Comparison of ENCODE assay signal across 14 cellular contexts in genomic region chr10:6207658-6208057, GRCh38. TPM values are rescaled to one million over a fixed set of nuclear protein-coding genes. Genes with fewer than 3 reads are reported as not detected.
A peak's percentile ranks its signal among the peaks of the same experiment; 100 is the strongest.
DNase-seq lines count a peak whose midpoint lies in the region; ATAC-seq and TF ChIP-seq lines count a peak whose summit lies in the region.
"Had no signal": no experiment of that assay in that cellular context is flagged by ENCODE, and none has a peak within 500 bp of the region (broad histone marks: within the 10 kb centered on the region; RNA-seq: fewer than 3 reads in every experiment).

No MANE protein-coding gene starts in this region.

- BruUV-seq in mammary epithelial cell (replicated peaks; lab: Mats Ljungman, UMichigan): no TSS peak

- peaks cover 18% of the 10 kb centered on the region for H3K36me3 Mint-ChIP-seq in activated CD4-positive, alpha-beta T cell treated with anti-CD3 and anti-CD28 coated beads, Interleukin-2, amount 10 ng/mL, durations not matched to agents 7 days and 5 days (ENCODE audit: low read depth)

- WGBS in mammary epithelial cell (ENCODE audit: low coverage, missing lambda C conversion rate): 86% methylated on average over 4 of the region's 4 CpGs
- WGBS in psoas muscle, 3 donors: 70 to 87% (median 73%) methylated on average over 4 of the region's 4 CpGs

- no peak for TF ChIP-seq CTCF in OCI-LY1 (IDR thresholded peaks at IDR 0.05; ENCODE audit: low read length)
- no peak for TF ChIP-seq CTCF in mammary epithelial cell (conservative IDR thresholded peaks at IDR 0.05 in 1 of 2, IDR thresholded peaks at IDR 0.05 in 1 of 2; ENCODE audit: extremely low read depth in 1 of 2, insufficient read depth in 1 of 2, low read depth in 1 of 2, low read length in 2 of 2)
- TF ChIP-seq CTCF in psoas muscle (IDR thresholded peaks at IDR 0.05): no peak

- H3K27me3 Mint-ChIP-seq in activated CD4-positive, alpha-beta T cell treated with anti-CD3 and anti-CD28 coated beads, Interleukin-2, amount 10 ng/mL, durations not matched to agents 7 days and 5 days: no peaks in the 10 kb centered on the region

- H3K9me3 ChIP-seq in OCI-LY1 (ENCODE audit: low read length): no peaks in the 10 kb centered on the region
- H3K9me3 ChIP-seq in mammary epithelial cell (replicated peaks; ENCODE audit: insufficient read depth, low read length): no peaks in the 10 kb centered on the region
- no peaks in the 10 kb centered on the region for H3K9me3 ChIP-seq in psoas muscle

- peak overlapping the region; percentile 76 for H3K27ac Mint-ChIP-seq in activated CD4-positive, alpha-beta T cell treated with anti-CD3 and anti-CD28 coated beads, Interleukin-2, amount 10 ng/mL, durations not matched to agents 7 days and 5 days

- intact Hi-C loops in mammary epithelial cell (cut with micrococcal nuclease) (no loop called here), psoas muscle (cut with DNase I) (no loop called here)

- H4K20me1 ChIP-seq in OCI-LY1 (ENCODE audit: insufficient read depth, low read length) (no peaks in the 10 kb centered on the region), mammary epithelial cell (ENCODE audit: insufficient read depth, low read length) (no peaks in the 10 kb centered on the region)

- H3K27ac ChIP-seq in OCI-LY1 (ENCODE audit: low read depth, low read length, poor library complexity, severe bottlenecking): peak overlapping the region; percentile 78
- H3K27ac ChIP-seq in mammary epithelial cell (ENCODE audit: insufficient read depth, low read depth, low read length): no peak overlapping the region
- H3K27ac ChIP-seq in psoas muscle: peak overlapping the region; percentile 27

- no peak overlapping the region for H2AFZ ChIP-seq in OCI-LY1 (ENCODE audit: low read length)
- no peak overlapping the region for H2AFZ ChIP-seq in mammary epithelial cell (ENCODE audit: low read depth, low read length)

- no peak overlapping the region for H3K4me3 Mint-ChIP-seq in activated CD4-positive, alpha-beta T cell treated with anti-CD3 and anti-CD28 coated beads, Interleukin-2, amount 10 ng/mL, durations not matched to agents 7 days and 5 days

- H3K4me3 ChIP-seq in OCI-LY1 (ENCODE audit: low read depth, low read length, poor library complexity, severe bottlenecking) (peak overlapping the region; percentile 35), mammary epithelial cell (replicated peaks in 1 of 3; ENCODE audit: insufficient read depth in 1 of 3, low read depth in 2 of 3, low read length in 3 of 3) (no peak overlapping the region), psoas muscle (peak overlapping the region; percentile 18)

- no peaks in the 10 kb centered on the region for H3K9me2 ChIP-seq in OCI-LY1 (ENCODE audit: low read depth, low read length)

- H3K4me1 ChIP-seq in OCI-LY1 (ENCODE audit: insufficient read depth, low read length, severe bottlenecking) (peaks cover 41% of the 10 kb centered on the region), mammary epithelial cell (ENCODE audit: insufficient read depth, low read length) (peaks cover 19% of the 10 kb centered on the region), psoas muscle (peaks cover 54% of the 10 kb centered on the region)

- H3K9me3 Mint-ChIP-seq in activated CD4-positive, alpha-beta T cell treated with anti-CD3 and anti-CD28 coated beads, Interleukin-2, amount 10 ng/mL, durations not matched to agents 7 days and 5 days: no peaks in the 10 kb centered on the region

- dilution Hi-C loops in mammary epithelial cell (cut with HindIII; ENCODE audit: low sequenced_read_pairs): no loop called here

- no peak overlapping the region; the same call in 1 of the 2 replicates for H3K9ac ChIP-seq in OCI-LY1 (ENCODE audit: low read length)
- no peak overlapping the region for H3K9ac ChIP-seq in mammary epithelial cell (ENCODE audit: insufficient read depth, low read length)

- CTCF ChIA-PET in activated CD4-positive, alpha-beta T cell treated with anti-CD3 and anti-CD28 coated beads, Interleukin-2, amount 10 ng/mL, durations not matched to agents 7 days and 5 days (lab: Charles Lee): interaction anchor here (0.6 to 1.9 kb wide), 6 partner anchors 9 to 365 kb away, joined by 3 to 6 read pairs (median 4); no protein-coding TSS in a partner anchor
- CTCF ChIA-PET in mammary epithelial cell (lab: Charles Lee; ENCODE audit: low non-redundant PET): interaction anchor here (0.6 kb wide), 1 partner anchor 196 kb away, joined by 4 read pairs; no protein-coding TSS in a partner anchor

- no peak for DNase-seq in activated CD4-positive, alpha-beta T cell treated with anti-CD3 and anti-CD28 coated beads, Interleukin-2, amount 10 ng/mL, durations not matched to agents 7 days and 5 days
- no peak for DNase-seq in activated CD4-positive, alpha-beta T cell treated with anti-CD3 and anti-CD28 coated beads, Interleukin-2, amount 50 U/mL, for 1 hour
- DNase-seq in mammary epithelial cell: peak; percentile 30
- DNase-seq in psoas muscle: no peak
- DNase-seq in midbrain (lab: John Stamatoyannopoulos, UW): no peak
- DNase-seq: activated CD4-positive, CD25-positive, alpha-beta regulatory T cell; COR-L47; GF-D8; NCI-H2171 treated with DMSO at 0.1 percent for 48 hours; occipital lobe; stimulated activated naive CD8-positive, alpha-beta T cell treated with anti-CD3 and anti-CD28 coated beads, Interleukin-15, Interleukin-2, amounts not matched to agents 100 U/mL and 50 U/mL, for 24 hours had no signal

- ATAC-seq in psoas muscle (no peak), GM19455 (IDR thresholded peaks at IDR 0.05; ENCODE audit: unreplicated experiment) (no peak), HG03280 (IDR thresholded peaks at IDR 0.05; ENCODE audit: unreplicated experiment) (no peak)
- ATAC-seq: stimulated activated naive CD8-positive, alpha-beta T cell treated with anti-CD3 and anti-CD28 coated beads, Interleukin-15, Interleukin-2, amounts not matched to agents 100 U/mL and 50 U/mL, for 24 hours had no signal

- H3K4me2 ChIP-seq in OCI-LY1 (ENCODE audit: low read length) (peak overlapping the region; percentile 40), mammary epithelial cell (ENCODE audit: insufficient read depth, low read depth, low read length) (no peak overlapping the region)

- POLR2A ChIA-PET in activated CD4-positive, alpha-beta T cell treated with anti-CD3 and anti-CD28 coated beads, Interleukin-2, amount 10 ng/mL, durations not matched to agents 7 days and 5 days (lab: Charles Lee): no interaction called here

- peaks cover 37% of the 10 kb centered on the region for H3K4me1 Mint-ChIP-seq in activated CD4-positive, alpha-beta T cell treated with anti-CD3 and anti-CD28 coated beads, Interleukin-2, amount 10 ng/mL, durations not matched to agents 7 days and 5 days

- H3K27me3 ChIP-seq in OCI-LY1 (ENCODE audit: insufficient read depth, low read length): no peaks in the 10 kb centered on the region
- H3K27me3 ChIP-seq in mammary epithelial cell (ENCODE audit: insufficient read depth, low read length): no peaks in the 10 kb centered on the region
- no peaks in the 10 kb centered on the region for H3K27me3 ChIP-seq in psoas muscle (ENCODE audit: insufficient read depth in 3 of 3, low read length in 2 of 3)

- H3K79me2 ChIP-seq in OCI-LY1 (ENCODE audit: insufficient read depth, low read length) (peaks cover 73% of the 10 kb centered on the region), mammary epithelial cell (ENCODE audit: insufficient read depth, low read length) (peaks cover 73% of the 10 kb centered on the region)

- no peaks in the 10 kb centered on the region for H3F3A ChIP-seq in OCI-LY1 (ENCODE audit: insufficient read depth, low read length)

- H3K36me3 ChIP-seq in OCI-LY1 (ENCODE audit: insufficient read depth, low read length) (peaks cover 33% of the 10 kb centered on the region), mammary epithelial cell (ENCODE audit: insufficient read depth, low read length) (no peaks in the 10 kb centered on the region), psoas muscle (ENCODE audit: insufficient read depth in 1 of 2, low read depth in 1 of 2) (peaks cover 0 to 57% of the 10 kb centered on the region in 2 donors)

- in situ Hi-C loops in mammary epithelial cell (cut with MboI; ENCODE audit: low sequenced_read_pairs in 2 of 2): no loop called here

RNA-seq across cellular contexts. Expression of gene PFKFB3, which starts 4.9 kb away (rescaled TPM):
- total RNA-seq in activated CD4-positive, alpha-beta T cell treated with anti-CD3 and anti-CD28 coated beads, Interleukin-2, amount 10 ng/mL, durations not matched to agents 7 days and 5 days: 10 to 100 TPM; 77.1 to 82.2 TPM
- total RNA-seq in mammary epithelial cell: 10 to 100 TPM; 24.0 to 49.5 TPM
- polyA plus RNA-seq in mammary epithelial cell: 28.1 TPM
- 54.2 TPM for polyA minus RNA-seq in mammary epithelial cell
- total RNA-seq in psoas muscle: 100 to 1,000 TPM in 3 of 4 donors, 10 to 100 TPM in 1; 25.4 to 225 (median 148) TPM
- 100 to 1,000 TPM in 2 of 3 donors, 10 to 100 TPM in 1; 26.7 to 704 (median 448) TPM for polyA plus RNA-seq in psoas muscle

Comparison
In these comparisons a context has a peak if more than half of its experiments do, and no peak if none do; other contexts are left out.
1. H3K4me3 ChIP-seq: peak in OCI-LY1 (single experiment) and psoas muscle (single experiment); none in mammary epithelial cell (0 of 3).